In the genomic region with DNA sequence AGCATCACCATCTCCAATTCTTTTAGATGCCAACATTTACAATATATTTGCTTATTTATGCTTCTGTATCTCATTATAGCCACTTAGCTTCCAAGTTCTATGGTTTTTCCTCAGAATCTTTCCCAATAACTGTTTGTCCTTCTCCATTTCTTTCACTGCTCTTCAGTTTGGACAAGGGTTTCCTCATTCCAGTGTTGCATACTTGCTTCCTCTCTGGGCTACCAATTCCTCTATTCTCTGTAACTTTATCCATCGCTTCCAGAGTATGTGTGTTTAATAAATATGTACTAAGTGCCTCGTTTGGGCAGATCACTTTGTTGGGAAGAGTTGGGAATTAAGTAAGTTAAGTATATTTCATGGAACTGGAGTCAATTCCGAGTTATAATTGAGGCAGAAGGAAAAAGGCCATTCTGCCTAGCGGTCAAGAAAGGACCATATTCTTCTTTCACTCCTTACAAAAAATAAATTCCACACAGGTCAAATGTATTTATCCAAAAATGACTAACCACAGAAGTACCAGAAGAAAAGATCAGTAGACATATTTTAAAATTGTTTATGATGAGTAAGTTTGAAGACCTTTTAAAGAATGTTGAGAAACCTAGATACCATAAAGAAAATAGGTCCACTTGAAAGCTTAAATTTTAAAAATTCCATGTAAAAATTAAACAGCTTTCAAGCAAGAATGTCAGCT, we compare ENCODE assay signal across 28 cellular contexts. TPM values are rescaled to one million over a fixed set of nuclear protein-coding genes. Genes with fewer than 3 reads are reported as not detected.
DNase-seq lines count a peak whose midpoint lies in the region; ATAC-seq, FAIRE-seq and TF ChIP-seq lines count a peak whose summit lies in the region.
"Had no signal": no experiment of that assay in that cellular context is flagged by ENCODE, and none has a peak within 500 bp of the region (broad histone marks: within the 10 kb centered on the region; RNA-seq: fewer than 3 reads in every experiment).

No MANE protein-coding gene starts in this region.

- no peaks in the 10 kb centered on the region for H3K9me3 Mint-ChIP-seq in CD4-positive, CD25-positive, alpha-beta regulatory T cell
- H3K9me3 Mint-ChIP-seq in osteocyte (ENCODE audit: unreplicated experiment), result no peaks in the 10 kb centered on the region
- H3K9me3 Mint-ChIP-seq: brain; natural killer cell treated with Interleukin-12 subunit alpha and Interleukin-12 subunit beta and Interleukin-15 and Interleukin-18, amount 100 ng/mL, for 72 hours; T-helper 2 cell treated with Interferon-gamma antibody and Interleukin-4, amounts not matched to agents 5 μg/mL and 100 μg/mL, for 36 hours had no signal

- H3K36me3 ChIP-seq in CD4-positive, CD25-positive, alpha-beta regulatory T cell (ENCODE audit: control insufficient read depth, insufficient read depth, low read length), result no peaks in the 10 kb centered on the region
- H3K36me3 ChIP-seq in brain microvascular endothelial cell (replicated peaks), result no peaks in the 10 kb centered on the region
- H3K36me3 ChIP-seq in MG63, result 0 out of 2 replicates have a peak, but pooled peaks cover 4% of the 10 kb centered on the region
- H3K36me3 ChIP-seq: stomach, thyroid gland had no signal

- no peak for ATAC-seq in CD4-positive, CD25-positive, alpha-beta regulatory T cell (ENCODE audit: low read depth in 2 of 2)
- ATAC-seq: activated CD4-positive, alpha-beta T cell treated with anti-CD3 and anti-CD28 coated beads for 36 hours; mucosa of descending colon; natural killer cell treated with Interleukin-12 subunit alpha and Interleukin-12 subunit beta and Interleukin-15 and Interleukin-18, amount 100 ng/mL, for 72 hours had no signal

- in situ Hi-C loops in brain microvascular endothelial cell (cut with HindIII; ENCODE audit: low pct_ligation_motif_present, low sequenced_read_pairs), result no loop called here

- TF ChIP-seq CTCF in brain microvascular endothelial cell (IDR thresholded peaks at IDR 0.05; ENCODE audit: low read depth, low read length, missing control alignments) (no peak), osteocyte (IDR thresholded peaks at IDR 0.05) (no peak)

- DNase-seq in CD4-positive, CD25-positive, alpha-beta regulatory T cell, result no peak
- DNase-seq in H54 (ENCODE audit: insufficient read length, low spot score) (no peak), brain microvascular endothelial cell (no peak), osteocyte (ENCODE audit: extremely low spot score, unreplicated experiment) (no peak), GDM1 (lab: John Stamatoyannopoulos, UW) (no peak), MG63 (no peak), amniotic stem cell (lab: John Stamatoyannopoulos, UW) (no peak)
- DNase-seq: activated CD4-positive, alpha-beta T cell treated with anti-CD3 and anti-CD28 coated beads for 36 hours; activated effector memory CD4-positive, alpha-beta T cell treated with Interleukin-2 at 50 U/mL for 16 hours; C1 segment of cervical spinal cord; effector CD8-positive, alpha-beta T cell; head of caudate nucleus; mucosa of descending colon; NCI-H1436 treated with DMSO at 0.1 percent for 48 hours; NCI-H2107; NCI-H446 treated with DMSO at 0.1 percent for 48 hours; small intestine; stimulated activated CD4-positive, alpha-beta T cell treated with anti-CD3 and anti-CD28 coated beads, Interleukin-1b, Interleukin-23, amount 100 ng/mL, for 48 hours; stimulated activated CD8-positive, alpha-beta memory T cell treated with anti-CD3 and anti-CD28 coated beads, Interleukin-4, amount 100 ng/mL, for 48 hours; stomach; thyroid gland had no signal

- FAIRE-seq in H54 (lab: Jason Lieb, UNC), result peak; percentile 64
- FAIRE-seq: small intestine had no signal

- H3K4me3 ChIP-seq in CD4-positive, CD25-positive, alpha-beta regulatory T cell (ENCODE audit: low read depth, low read length), result peak overlapping the region; percentile 16
- H3K4me3 ChIP-seq in brain microvascular endothelial cell (ENCODE audit: low read depth, low read length), result no peak overlapping the region
- no peak overlapping the region for H3K4me3 ChIP-seq in MG63
- H3K4me3 ChIP-seq: lung, mucosa of descending colon, stomach, thyroid gland had no signal

- H3K4me1 Mint-ChIP-seq in CD4-positive, CD25-positive, alpha-beta regulatory T cell, result peaks cover 56 to 93% (median 79%) of the 10 kb centered on the region in 4 donors
- H3K4me1 Mint-ChIP-seq in osteocyte (ENCODE audit: unreplicated experiment), result peaks cover 34% of the 10 kb centered on the region

- H3K27me3 Mint-ChIP-seq in CD4-positive, CD25-positive, alpha-beta regulatory T cell, result no peaks in the 10 kb centered on the region
- no peaks in the 10 kb centered on the region for H3K27me3 Mint-ChIP-seq in osteocyte (ENCODE audit: unreplicated experiment)
- H3K27me3 Mint-ChIP-seq: activated CD4-positive, alpha-beta T cell treated with anti-CD3 and anti-CD28 coated beads for 36 hours; natural killer cell treated with Interleukin-12 subunit alpha and Interleukin-12 subunit beta and Interleukin-15 and Interleukin-18, amount 100 ng/mL, for 72 hours had no signal

- H3K4me3 Mint-ChIP-seq in CD4-positive, CD25-positive, alpha-beta regulatory T cell, result peak overlapping the region in 1 of 4 donors; percentile 38
- no peak overlapping the region for H3K4me3 Mint-ChIP-seq in osteocyte (ENCODE audit: unreplicated experiment)
- H3K4me3 Mint-ChIP-seq: activated CD4-positive, alpha-beta T cell treated with anti-CD3 and anti-CD28 coated beads for 36 hours; brain; natural killer cell treated with Interleukin-12 subunit alpha and Interleukin-12 subunit beta and Interleukin-15 and Interleukin-18, amount 100 ng/mL, for 72 hours; T-helper 2 cell treated with Interferon-gamma antibody and Interleukin-4, amounts not matched to agents 5 μg/mL and 100 μg/mL, for 36 hours had no signal

- no peaks in the 10 kb centered on the region for H3K9me3 ChIP-seq in CD4-positive, CD25-positive, alpha-beta regulatory T cell (ENCODE audit: control insufficient read depth in 2 of 2, low read length in 2 of 2)
- H3K9me3 ChIP-seq in MG63, result no peaks in the 10 kb centered on the region
- H3K9me3 ChIP-seq: mucosa of descending colon, stomach, thyroid gland had no signal

- TF ChIP-seq POLR2A in H54 (IDR thresholded peaks at IDR 0.05; ENCODE audit: low read depth, low read length), result no peak

- H3K4me1 ChIP-seq in CD4-positive, CD25-positive, alpha-beta regulatory T cell (ENCODE audit: control insufficient read depth, insufficient read depth, low read length, poor library complexity, severe bottlenecking), result peaks cover 41% of the 10 kb centered on the region
- H3K4me1 ChIP-seq: thyroid gland had no signal

- no peaks in the 10 kb centered on the region for H3K27me3 ChIP-seq in CD4-positive, CD25-positive, alpha-beta regulatory T cell (ENCODE audit: control insufficient read depth, insufficient read depth, low read length)
- H3K27me3 ChIP-seq in brain microvascular endothelial cell (replicated peaks) (no peaks in the 10 kb centered on the region), MG63 (no peaks in the 10 kb centered on the region)
- H3K27me3 ChIP-seq: stomach, thyroid gland had no signal

- no peak overlapping the region for H3K27ac ChIP-seq in CD4-positive, CD25-positive, alpha-beta regulatory T cell (ENCODE audit: insufficient read depth, low read length, poor library complexity, severe bottlenecking)
- H3K27ac ChIP-seq in brain microvascular endothelial cell, result peak overlapping the region; percentile 32
- H3K27ac ChIP-seq: epithelial cell of prostate, stomach, thyroid gland had no signal

- peak overlapping the region in 1 of 3 donors; percentile 72 for H3K27ac Mint-ChIP-seq in CD4-positive, CD25-positive, alpha-beta regulatory T cell
- peak overlapping the region; percentile 17 for H3K27ac Mint-ChIP-seq in osteocyte (ENCODE audit: unreplicated experiment)
- H3K27ac Mint-ChIP-seq: activated CD4-positive, alpha-beta T cell treated with anti-CD3 and anti-CD28 coated beads for 36 hours; brain; T-helper 2 cell treated with Interferon-gamma antibody and Interleukin-4, amounts not matched to agents 5 μg/mL and 100 μg/mL, for 36 hours had no signal

- peaks cover 9% of the 10 kb centered on the region for H3K36me3 Mint-ChIP-seq in CD4-positive, CD25-positive, alpha-beta regulatory T cell
- peaks cover 2% of the 10 kb centered on the region for H3K36me3 Mint-ChIP-seq in osteocyte (ENCODE audit: unreplicated experiment)
- H3K36me3 Mint-ChIP-seq: brain; natural killer cell treated with Interleukin-12 subunit alpha and Interleukin-12 subunit beta and Interleukin-15 and Interleukin-18, amount 100 ng/mL, for 72 hours had no signal

RNA-seq across cellular contexts. Expression of gene STAMBPL1, which starts 10.8 kb away (rescaled TPM):
- 40.5 TPM for total RNA-seq in CD4-positive, CD25-positive, alpha-beta regulatory T cell
- polyA plus RNA-seq in CD4-positive, CD25-positive, alpha-beta regulatory T cell, result 10 to 100 TPM; 12.2 to 15.3 (median 13.9) TPM
- total RNA-seq in osteocyte, result 4.5 and 4.8 TPM in 2 replicates
- 23.1 and 27.3 TPM in 2 replicates for total RNA-seq in MG63 (2014; rRNA removed; shearing (Covaris generic); ENCODE audit: low replicate concordance)

RNA-seq across cellular contexts. Expression of gene ANKRD22, which starts 39.2 kb away (rescaled TPM):
- total RNA-seq in CD4-positive, CD25-positive, alpha-beta regulatory T cell, result not detected
- polyA plus RNA-seq in CD4-positive, CD25-positive, alpha-beta regulatory T cell, result under 1 TPM; 0.10 to 0.20 (median 0.18) TPM
- total RNA-seq in osteocyte, result not detected in 2 replicates
- total RNA-seq in MG63 (2014; rRNA removed; shearing (Covaris generic); ENCODE audit: low replicate concordance), result not detected in 2 replicates
- total RNA-seq: H4, thyroid gland had no signal
- polyA plus RNA-seq: AG04450 had no signal
